2 cellular contexts compared by ENCODE assay signal in the genomic region with DNA sequence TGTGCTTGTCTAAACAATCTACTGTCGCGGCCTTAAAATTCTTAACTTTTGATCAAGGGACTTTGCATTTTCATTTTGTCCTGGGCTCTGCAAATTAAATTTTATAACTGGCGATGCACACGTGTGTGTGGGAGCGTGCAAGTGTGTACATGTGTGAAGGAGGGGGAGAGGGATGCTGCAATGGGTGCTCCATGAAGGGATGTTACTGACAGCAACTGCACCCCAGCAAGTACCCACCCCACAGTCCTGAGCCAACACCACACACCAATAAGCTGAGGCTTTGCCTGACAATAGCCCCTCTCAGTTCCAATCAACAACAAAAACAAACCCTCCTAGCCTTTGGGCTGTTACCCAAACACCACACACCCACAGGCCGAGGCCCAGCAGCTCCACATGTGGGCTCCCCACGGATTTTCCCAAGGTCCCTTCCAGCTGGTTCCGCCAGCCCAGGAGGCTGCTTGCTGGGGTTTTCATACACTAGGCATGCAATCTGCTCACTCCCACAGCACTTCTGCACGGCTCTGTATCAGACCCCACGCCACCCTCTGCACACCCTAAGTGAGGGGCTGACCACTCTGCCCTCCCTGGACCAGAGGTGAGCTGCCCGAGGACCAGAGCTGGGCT.
TF ChIP-seq lines count a peak whose summit lies in the region.

No MANE protein-coding gene starts in this region.

TF ChIP-seq in HEK293, 187 proteins besides CTCF, POLR2A, EP300 and RAD21 (continued from another document):
- TF ChIP-seq, protein P1, sequence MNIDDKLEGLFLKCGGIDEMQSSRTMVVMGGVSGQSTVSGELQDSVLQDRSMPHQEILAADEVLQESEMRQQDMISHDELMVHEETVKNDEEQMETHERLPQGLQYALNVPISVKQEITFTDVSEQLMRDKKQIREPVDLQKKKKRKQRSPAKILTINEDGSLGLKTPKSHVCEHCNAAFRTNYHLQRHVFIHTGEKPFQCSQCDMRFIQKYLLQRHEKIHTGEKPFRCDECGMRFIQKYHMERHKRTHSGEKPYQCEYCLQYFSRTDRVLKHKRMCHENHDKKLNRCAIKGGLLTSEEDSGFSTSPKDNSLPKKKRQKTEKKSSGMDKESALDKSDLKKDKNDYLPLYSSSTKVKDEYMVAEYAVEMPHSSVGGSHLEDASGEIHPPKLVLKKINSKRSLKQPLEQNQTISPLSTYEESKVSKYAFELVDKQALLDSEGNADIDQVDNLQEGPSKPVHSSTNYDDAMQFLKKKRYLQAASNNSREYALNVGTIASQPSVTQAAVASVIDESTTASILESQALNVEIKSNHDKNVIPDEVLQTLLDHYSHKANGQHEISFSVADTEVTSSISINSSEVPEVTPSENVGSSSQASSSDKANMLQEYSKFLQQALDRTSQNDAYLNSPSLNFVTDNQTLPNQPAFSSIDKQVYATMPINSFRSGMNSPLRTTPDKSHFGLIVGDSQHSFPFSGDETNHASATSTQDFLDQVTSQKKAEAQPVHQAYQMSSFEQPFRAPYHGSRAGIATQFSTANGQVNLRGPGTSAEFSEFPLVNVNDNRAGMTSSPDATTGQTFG (tag by site-specific recombination; IDR thresholded peaks at IDR 0.05; ENCODE audit: borderline replicate concordance), result no peak
- peak; percentile 70; the same call in 1 of the 2 replicates for TF ChIP-seq EGR2 (tag by site-specific recombination; IDR thresholded peaks at IDR 0.05; ENCODE audit: low read depth)
- TF ChIP-seq ZNF394 (tag by site-specific recombination; IDR thresholded peaks at IDR 0.05; ENCODE audit: borderline replicate concordance), result no peak
- no peak for TF ChIP-seq KLF8 (tag by site-specific recombination; IDR thresholded peaks at IDR 0.05)
- peak; percentile 47 for TF ChIP-seq ZFHX2 (tag by site-specific recombination; conservative IDR thresholded peaks at IDR 0.05)
- no peak for TF ChIP-seq KLF9 (tag by site-specific recombination; IDR thresholded peaks at IDR 0.05; ENCODE audit: low read depth)
TF ChIP-seq in HEK293: peak in this region for 3.

TF ChIP-seq in HepG2, 621 proteins besides CTCF, POLR2A, EP300 and RAD21:
- TF ChIP-seq, protein P2, sequence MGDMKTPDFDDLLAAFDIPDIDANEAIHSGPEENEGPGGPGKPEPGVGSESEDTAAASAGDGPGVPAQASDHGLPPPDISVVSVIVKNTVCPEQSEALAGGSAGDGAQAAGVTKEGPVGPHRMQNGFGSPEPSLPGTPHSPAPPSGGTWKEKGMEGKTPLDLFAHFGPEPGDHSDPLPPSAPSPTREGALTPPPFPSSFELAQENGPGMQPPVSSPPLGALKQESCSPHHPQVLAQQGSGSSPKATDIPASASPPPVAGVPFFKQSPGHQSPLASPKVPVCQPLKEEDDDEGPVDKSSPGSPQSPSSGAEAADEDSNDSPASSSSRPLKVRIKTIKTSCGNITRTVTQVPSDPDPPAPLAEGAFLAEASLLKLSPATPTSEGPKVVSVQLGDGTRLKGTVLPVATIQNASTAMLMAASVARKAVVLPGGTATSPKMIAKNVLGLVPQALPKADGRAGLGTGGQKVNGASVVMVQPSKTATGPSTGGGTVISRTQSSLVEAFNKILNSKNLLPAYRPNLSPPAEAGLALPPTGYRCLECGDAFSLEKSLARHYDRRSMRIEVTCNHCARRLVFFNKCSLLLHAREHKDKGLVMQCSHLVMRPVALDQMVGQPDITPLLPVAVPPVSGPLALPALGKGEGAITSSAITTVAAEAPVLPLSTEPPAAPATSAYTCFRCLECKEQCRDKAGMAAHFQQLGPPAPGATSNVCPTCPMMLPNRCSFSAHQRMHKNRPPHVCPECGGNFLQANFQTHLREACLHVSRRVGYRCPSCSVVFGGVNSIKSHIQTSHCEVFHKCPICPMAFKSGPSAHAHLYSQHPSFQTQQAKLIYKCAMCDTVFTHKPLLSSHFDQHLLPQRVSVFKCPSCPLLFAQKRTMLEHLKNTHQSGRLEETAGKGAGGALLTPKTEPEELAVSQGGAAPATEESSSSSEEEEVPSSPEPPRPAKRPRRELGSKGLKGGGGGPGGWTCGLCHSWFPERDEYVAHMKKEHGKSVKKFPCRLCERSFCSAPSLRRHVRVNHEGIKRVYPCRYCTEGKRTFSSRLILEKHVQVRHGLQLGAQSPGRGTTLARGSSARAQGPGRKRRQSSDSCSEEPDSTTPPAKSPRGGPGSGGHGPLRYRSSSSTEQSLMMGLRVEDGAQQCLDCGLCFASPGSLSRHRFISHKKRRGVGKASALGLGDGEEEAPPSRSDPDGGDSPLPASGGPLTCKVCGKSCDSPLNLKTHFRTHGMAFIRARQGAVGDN (CRISPR knock-in tag; IDR thresholded peaks at IDR 0.05), result peak; percentile 36
- TF ChIP-seq ZNF777 (CRISPR knock-in tag; IDR thresholded peaks at IDR 0.05), result peak; percentile 8
- no peak for TF ChIP-seq ZNF432 (CRISPR knock-in tag; IDR thresholded peaks at IDR 0.05; ENCODE audit: borderline replicate concordance)
- TF ChIP-seq MIER3 (CRISPR knock-in tag; IDR thresholded peaks at IDR 0.05; ENCODE audit: borderline replicate concordance), result no peak
- no peak for TF ChIP-seq SMARCE1 (IDR thresholded peaks at IDR 0.05; ENCODE audit: borderline replicate concordance)
